In genomic region chr3:122987726-122988319, GRCh38 we compare ENCODE assay signal across 22 cellular contexts. TPM values are rescaled to one million over a fixed set of nuclear protein-coding genes. Genes with fewer than 3 reads are reported as not detected.
"Had no signal": no experiment of that assay in that cellular context is flagged by ENCODE, and none has a peak within 500 bp of the region (broad histone marks: within the 10 kb centered on the region; RNA-seq: fewer than 3 reads in every experiment).

No MANE protein-coding gene starts in this region.

- H3K4me3 Mint-ChIP-seq: activated B cell treated with CpG ODN at 0.5 μM for 24 hours; activated naive CD8-positive, alpha-beta T cell treated with anti-CD3 and anti-CD28 coated beads, Interleukin-2, amount 10 ng/mL, durations not matched to agents 7 days and 5 days; activated T-helper 1 cell treated with anti-CD3 and anti-CD28 coated beads, Interleukin-12 subunit alpha, Interleukin-12 subunit beta, Interleukin-2, Interleukin-4 antibody, amounts not matched to agents 30 ng/mL and 10 ng/mL and 1 ng/mL, durations not matched to agents 14 hours and 24 hours and 36 hours; central memory CD8-positive, alpha-beta T cell; stimulated activated naive CD8-positive, alpha-beta T cell treated with anti-CD3 and anti-CD28 coated beads, Interleukin-15, Interleukin-2, amounts not matched to agents 100 ng/mL and 50 ng/mL, for 24 hours had no signal

- H3K4me1 Mint-ChIP-seq: activated naive CD8-positive, alpha-beta T cell treated with anti-CD3 and anti-CD28 coated beads, Interleukin-2, amount 10 ng/mL, durations not matched to agents 7 days and 5 days; central memory CD8-positive, alpha-beta T cell had no signal

- H2AFZ ChIP-seq: parathyroid adenoma had no signal

- ATAC-seq: foreskin keratinocyte had no signal

- H3K4me1 ChIP-seq: foreskin keratinocyte had no signal

- H3K9ac ChIP-seq: parathyroid adenoma had no signal

- H3K27ac ChIP-seq: brain microvascular endothelial cell, coronary artery, foreskin keratinocyte, neutrophil, parathyroid adenoma, sigmoid colon, spleen, suprapubic skin had no signal

- H3K4me3 ChIP-seq: coronary artery, sigmoid colon, spleen, suprapubic skin had no signal

- H3K36me3 ChIP-seq: brain microvascular endothelial cell, neutrophil, sigmoid colon, spleen, suprapubic skin had no signal

- DNase-seq: activated B cell treated with CpG ODN at 0.5 μM for 24 hours; activated CD4-positive, alpha-beta T cell treated with anti-CD3 and anti-CD28 coated beads, Interleukin-2, amount 50 U/mL, for 1 hour; activated naive CD8-positive, alpha-beta T cell treated with anti-CD3 and anti-CD28 coated beads, Interleukin-2, amount 10 ng/mL, durations not matched to agents 7 days and 5 days; brain microvascular endothelial cell; effector CD4-positive, alpha-beta T cell; foreskin keratinocyte; head of caudate nucleus; islet precursor cell; naive B cell; sigmoid colon; spleen; T-helper 2 cell; trophoblast cell had no signal

- H3K36me3 Mint-ChIP-seq: activated naive CD8-positive, alpha-beta T cell treated with anti-CD3 and anti-CD28 coated beads, Interleukin-2, amount 10 ng/mL, durations not matched to agents 7 days and 5 days; naive B cell had no signal

- H3K9me3 Mint-ChIP-seq: activated B cell treated with CpG ODN at 0.5 μM for 24 hours; activated naive CD8-positive, alpha-beta T cell treated with anti-CD3 and anti-CD28 coated beads, Interleukin-2, amount 10 ng/mL, durations not matched to agents 7 days and 5 days; activated T-helper 1 cell treated with anti-CD3 and anti-CD28 coated beads, Interleukin-12 subunit alpha, Interleukin-12 subunit beta, Interleukin-2, Interleukin-4 antibody, amounts not matched to agents 30 ng/mL and 10 ng/mL and 1 ng/mL, durations not matched to agents 14 hours and 24 hours and 36 hours; central memory CD8-positive, alpha-beta T cell; naive B cell; stimulated activated naive CD8-positive, alpha-beta T cell treated with anti-CD3 and anti-CD28 coated beads, Interleukin-15, Interleukin-2, amounts not matched to agents 100 ng/mL and 50 ng/mL, for 24 hours had no signal

- H3K79me2 ChIP-seq: parathyroid adenoma had no signal

- H3K27ac Mint-ChIP-seq: activated B cell treated with CpG ODN at 0.5 μM for 24 hours; activated naive CD8-positive, alpha-beta T cell treated with anti-CD3 and anti-CD28 coated beads, Interleukin-2, amount 10 ng/mL, durations not matched to agents 7 days and 5 days; activated T-helper 1 cell treated with anti-CD3 and anti-CD28 coated beads, Interleukin-12 subunit alpha, Interleukin-12 subunit beta, Interleukin-2, Interleukin-4 antibody, amounts not matched to agents 30 ng/mL and 10 ng/mL and 1 ng/mL, durations not matched to agents 14 hours and 24 hours and 36 hours; naive B cell; stimulated activated naive CD8-positive, alpha-beta T cell treated with anti-CD3 and anti-CD28 coated beads, Interleukin-15, Interleukin-2, amounts not matched to agents 100 ng/mL and 50 ng/mL, for 24 hours had no signal

- H3K9me3 ChIP-seq: neutrophil, sigmoid colon, spleen, suprapubic skin had no signal

RNA-seq across cellular contexts. Expression of gene SEMA5B, which starts 39.7 kb away (rescaled TPM):
- total RNA-seq: activated CD8-positive, alpha-beta memory T cell treated with anti-CD3 and anti-CD28 coated beads for 36 hours; activated T-helper 1 cell treated with anti-CD3 and anti-CD28 coated beads, Interleukin-12 subunit alpha, Interleukin-12 subunit beta, Interleukin-2, Interleukin-4 antibody, amounts not matched to agents 30 ng/mL and 10 ng/mL and 1 ng/mL, durations not matched to agents 14 hours and 24 hours and 36 hours; foreskin keratinocyte; mononuclear cell had no signal
- polyA plus RNA-seq: foreskin keratinocyte had no signal
